30 cellular contexts compared by ENCODE assay signal in the genomic region with DNA sequence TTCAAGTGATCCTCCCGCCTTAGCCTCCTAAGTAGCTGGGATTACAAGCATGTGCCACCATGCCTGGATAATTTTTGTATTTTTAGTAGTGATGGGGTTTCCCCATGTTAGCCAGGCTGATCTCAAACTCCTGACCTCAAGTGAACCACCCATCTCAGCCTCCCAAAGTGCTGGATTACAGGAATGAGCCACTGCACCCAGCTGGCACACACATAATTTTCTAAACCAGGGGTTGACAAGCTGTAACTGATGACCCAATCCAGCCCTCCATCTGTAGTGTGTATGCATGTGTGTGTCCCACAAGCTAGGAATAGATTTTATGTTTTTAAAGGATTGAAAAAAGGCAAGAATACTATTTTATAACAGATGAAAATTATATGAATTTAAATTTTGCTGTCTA.
"Had no signal": no experiment of that assay in that cellular context is flagged by ENCODE, and none has a peak within 500 bp of the region (broad histone marks: within the 10 kb centered on the region; RNA-seq: fewer than 3 reads in every experiment).

No MANE protein-coding gene starts in this region.

- H3K4me3 ChIP-seq: adrenal gland, body of pancreas, colonic mucosa, dorsolateral prefrontal cortex, esophagus muscularis mucosa, gastroesophageal sphincter, heart right ventricle, hepatocyte had no signal

- DNase-seq: activated CD4-positive, alpha-beta memory T cell treated with anti-CD3 and anti-CD28 coated beads for 36 hours; activated CD4-positive, alpha-beta T cell treated with anti-CD3 and anti-CD28 coated beads for 36 hours; activated CD4-positive, alpha-beta T cell treated with anti-CD3 and anti-CD28 coated beads, Interleukin-2, amount 10 ng/mL, durations not matched to agents 24 days and 14 days; activated CD4-positive, CD25-positive, alpha-beta regulatory T cell; activated CD4-positive, CD25-positive, alpha-beta regulatory T cell treated with anti-CD3 and anti-CD28 coated beads, Interleukin-2, amount 50 U/mL, for 72 hours; activated CD8-positive, alpha-beta memory T cell treated with anti-CD3 and anti-CD28 coated beads, Interleukin-2, amount 10 ng/mL, durations not matched to agents 7 days and 5 days; activated CD8-positive, alpha-beta memory T cell treated with anti-CD3 and anti-CD28 coated beads, Interleukin-2, amount 50 U/mL, for 4 hours; activated CD8-positive, alpha-beta T cell treated with anti-CD3 and anti-CD28 coated beads, Interleukin-2, amount 10 ng/mL, durations not matched to agents 7 days and 5 days; activated effector memory CD4-positive, alpha-beta T cell treated with anti-CD3 and anti-CD28 coated beads, Interleukin-2, amount 50 U/mL, for 16 hours; activated naive CD4-positive, alpha-beta T cell treated with anti-CD3 and anti-CD28 coated beads for 36 hours; activated naive CD8-positive, alpha-beta T cell treated with anti-CD3 and anti-CD28 coated beads for 36 hours; activated naive CD8-positive, alpha-beta T cell treated with anti-CD3 and anti-CD28 coated beads, Interleukin-2, amount 50 U/mL, for 24 hours; activated T-cell treated with anti-CD3 and anti-CD28 coated beads, Interleukin-2, amount 50 U/mL, for 1 hour; activated T-cell treated with anti-CD3 and anti-CD28 coated beads, Interleukin-2, amount 50 U/mL, for 48 hours; adrenal gland; amygdala; aorta; body of pancreas; caudate nucleus; colonic mucosa; dorsolateral prefrontal cortex; effector memory CD4-positive, alpha-beta T cell; endodermal cell; erythroblast; foreskin melanocyte; heart right ventricle; T1000 had no signal

- H3K27ac ChIP-seq: adrenal gland, body of pancreas, colonic mucosa, dorsolateral prefrontal cortex, esophagus muscularis mucosa, gastroesophageal sphincter, heart right ventricle, hepatocyte had no signal

- H3K27me3 ChIP-seq: adrenal gland, body of pancreas, colonic mucosa, dorsolateral prefrontal cortex, esophagus muscularis mucosa, gastroesophageal sphincter, heart right ventricle, hepatocyte had no signal

- H3K4me1 ChIP-seq: adrenal gland, body of pancreas, colonic mucosa, esophagus muscularis mucosa, gastroesophageal sphincter, heart right ventricle had no signal

- H3K4me2 ChIP-seq: hepatocyte had no signal

- H3K9me3 ChIP-seq: adrenal gland, body of pancreas, colonic mucosa, esophagus muscularis mucosa, gastroesophageal sphincter, heart right ventricle had no signal

- H2AFZ ChIP-seq: hepatocyte had no signal

- H3K79me2 ChIP-seq: hepatocyte had no signal

- H3K36me3 ChIP-seq: adrenal gland, colonic mucosa, esophagus muscularis mucosa, gastroesophageal sphincter had no signal
